In genomic region chr2:236366049-236366387, GRCh38 we compare ENCODE assay signal across 1 cellular context.
TF ChIP-seq lines count a peak whose summit lies in the region.

No MANE protein-coding gene starts in this region.

TF ChIP-seq in HepG2, 621 proteins besides CTCF, POLR2A, EP300 and RAD21:
- TF ChIP-seq SOX6 (IDR thresholded peaks at IDR 0.05) (no peak), SOX6 (CRISPR knock-in tag; IDR thresholded peaks at IDR 0.05) (no peak)
